9 cellular contexts compared by ENCODE assay signal in genomic region chr4:118967393-118967792, GRCh38.
DNase-seq lines count a peak whose midpoint lies in the region; ATAC-seq and TF ChIP-seq lines count a peak whose summit lies in the region.
"Had no signal": no experiment of that assay in that cellular context is flagged by ENCODE, and none has a peak within 500 bp of the region (broad histone marks: within the 10 kb centered on the region; RNA-seq: fewer than 3 reads in every experiment).

No MANE protein-coding gene starts in this region.

- no peaks in the 10 kb centered on the region for H3K36me3 ChIP-seq in ascending aorta
- no peaks in the 10 kb centered on the region for H3K36me3 ChIP-seq in hepatocyte (replicated peaks; ENCODE audit: insufficient read depth, low read depth)
- no peaks in the 10 kb centered on the region for H3K36me3 ChIP-seq in thyroid gland

- H3K4me3 ChIP-seq in ascending aorta: no peak overlapping the region
- H3K4me3 ChIP-seq in hepatocyte: no peak overlapping the region
- no peak overlapping the region for H3K4me3 ChIP-seq in thyroid gland (replicated peaks in 1 of 3)

- TF ChIP-seq CTCF in ascending aorta (IDR thresholded peaks at IDR 0.05) (no peak), hepatocyte (IDR thresholded peaks at IDR 0.05; ENCODE audit: poor library complexity) (no peak), thyroid gland (IDR thresholded peaks at IDR 0.05) (no peak)

- no peak overlapping the region for H2AFZ ChIP-seq in hepatocyte

- peak; percentile 20 for ATAC-seq in HG03432 (IDR thresholded peaks at IDR 0.05; ENCODE audit: unreplicated experiment)

- H3K79me2 ChIP-seq in hepatocyte: no peaks in the 10 kb centered on the region

- H3K27me3 ChIP-seq in ascending aorta (no peaks in the 10 kb centered on the region), hepatocyte (no peaks in the 10 kb centered on the region), thyroid gland (no peaks in the 10 kb centered on the region)
- H3K27me3 ChIP-seq: dorsolateral prefrontal cortex had no signal

- WGBS in hepatocyte (ENCODE audit: low lambda C conversion rate, missing lambda C conversion rate): 60% methylated on average over 2 of the region's 2 CpGs
- 69 to 70% methylated on average over 2 of the region's 2 CpGs for WGBS in thyroid gland, 2 donors

- H4K20me1 ChIP-seq in hepatocyte (ENCODE audit: insufficient read depth, poor library complexity, severe bottlenecking): no peaks in the 10 kb centered on the region

- H3K9me3 ChIP-seq in ascending aorta (no peaks in the 10 kb centered on the region), hepatocyte (ENCODE audit: low read depth) (no peaks in the 10 kb centered on the region), thyroid gland (no peaks in the 10 kb centered on the region)

- no peaks in the 10 kb centered on the region for H3K9me2 ChIP-seq in hepatocyte (replicated peaks; ENCODE audit: insufficient read depth)

- H3K4me2 ChIP-seq in hepatocyte: no peak overlapping the region

- intact Hi-C loops in ascending aorta (cut with DNase I): no loop called here
- intact Hi-C loops in thyroid gland (cut with DNase I): loop anchor here (10.0 kb wide), 1 partner anchor 203 kb away; no protein-coding TSS in a partner anchor

- H3K4me1 ChIP-seq in ascending aorta: peaks cover 22 to 61% of the 10 kb centered on the region in 2 donors
- peaks cover 14% of the 10 kb centered on the region for H3K4me1 ChIP-seq in hepatocyte (ENCODE audit: insufficient read depth)
- H3K4me1 ChIP-seq in thyroid gland: peaks cover 4 to 12% of the 10 kb centered on the region in 2 donors

- H3K27ac ChIP-seq in ascending aorta: peak overlapping the region; percentile 76 to 84
- H3K27ac ChIP-seq in hepatocyte: peak overlapping the region; percentile 62
- H3K27ac ChIP-seq in thyroid gland: peak overlapping the region in 2 of 3 donors; percentile 56

- DNase-seq in ascending aorta (ENCODE audit: low spot score in 2 of 2) (no peak), hepatocyte (ENCODE audit: low spot score) (no peak), thyroid gland (no peak), 8988T (no peak), HUDEP-2 (lab: John Stamatoyannopoulos, UW; ENCODE audit: unreplicated experiment in 76 of 76) (no peak)
- no peak for DNase-seq in stimulated activated CD4-positive, alpha-beta T cell treated with anti-CD3 and anti-CD28 coated beads, Interleukin-12 subunit alpha, Interleukin-12 subunit beta, amount 100 ng/mL, for 4 hours
- no peak for DNase-seq in activated naive CD4-positive, alpha-beta T cell treated with anti-CD3 and anti-CD28 coated beads, Interleukin-2, amount 50 U/mL, for 16 hours

- no peak for TF ChIP-seq POLR2A in thyroid gland (IDR thresholded peaks at IDR 0.05)
